ENCODE assay signal across 23 cellular contexts in the genomic region with DNA sequence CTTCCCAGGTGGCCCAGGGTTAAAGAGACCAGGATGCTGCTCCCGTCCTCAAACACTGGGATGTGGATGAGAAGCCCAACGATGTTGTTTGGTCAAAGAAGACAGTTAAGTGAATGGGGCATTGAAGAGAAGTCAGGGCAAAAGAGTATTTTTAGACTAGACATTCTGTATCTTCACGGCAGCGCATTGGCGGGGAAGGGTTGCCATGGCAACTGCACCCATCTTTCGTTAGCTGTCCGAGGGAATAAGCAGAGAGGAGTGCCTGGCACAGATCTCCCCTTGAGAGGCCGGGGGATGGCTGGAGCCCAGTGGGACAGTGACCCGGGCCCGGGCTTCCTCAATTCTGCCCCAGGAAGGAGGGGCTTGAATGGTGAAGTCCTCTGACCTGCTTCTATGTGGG. TPM values are rescaled to one million over a fixed set of nuclear protein-coding genes. Genes with fewer than 3 reads are reported as not detected.
"Had no signal": no experiment of that assay in that cellular context is flagged by ENCODE, and none has a peak within 500 bp of the region (broad histone marks: within the 10 kb centered on the region; RNA-seq: fewer than 3 reads in every experiment).

No MANE protein-coding gene starts in this region.

- H3K36me3 ChIP-seq: ovary, sigmoid colon, upper lobe of right lung had no signal

- H3K27ac ChIP-seq: epithelial cell of prostate, ovary, sigmoid colon, upper lobe of right lung had no signal

- DNase-seq: activated CD4-positive, alpha-beta T cell treated with anti-CD3 and anti-CD28 coated beads, Interleukin-2, amount 10 ng/mL, durations not matched to agents 7 days and 5 days; activated CD8-positive, alpha-beta T cell treated with anti-CD3 and anti-CD28 coated beads, Interleukin-2, amount 10 ng/mL, durations not matched to agents 7 days and 5 days; activated effector memory CD4-positive, alpha-beta T cell treated with Interleukin-2 at 50 U/mL for 16 hours; activated naive CD4-positive, alpha-beta T cell treated with anti-CD3 and anti-CD28 coated beads, Interleukin-2, amount 10 ng/mL, durations not matched to agents 7 days and 5 days; activated naive CD8-positive, alpha-beta T cell treated with anti-CD3 and anti-CD28 coated beads, Interleukin-2, amount 50 U/mL, for 24 hours; activated T-cell treated with anti-CD3 and anti-CD28 coated beads, Interleukin-2, amount 50 U/mL, for 48 hours; aorta; foreskin fibroblast; nephron progenitor cell; ovary; sigmoid colon; stimulated activated CD4-positive, alpha-beta T cell treated with anti-CD3 and anti-CD28 coated beads, Interleukin-4, amount 100 ng/mL, for 24 hours; T1000; upper lobe of right lung had no signal

- H3K4me1 ChIP-seq: upper lobe of right lung had no signal

- H3K27me3 ChIP-seq: ovary, sigmoid colon, upper lobe of right lung had no signal

- H3K4me3 ChIP-seq: lung, ovary, sigmoid colon, upper lobe of right lung had no signal

- H3K9me3 ChIP-seq: ovary, sigmoid colon, upper lobe of right lung had no signal

- ATAC-seq: activated CD4-positive, CD25-positive, alpha-beta regulatory T cell treated with anti-CD3 and anti-CD28 coated beads, Interleukin-2, amount 50 U/mL, for 24 hours; activated CD8-positive, alpha-beta T cell treated with anti-CD3 and anti-CD28 coated beads, Interleukin-2, amount 10 ng/mL, durations not matched to agents 7 days and 5 days; activated naive CD8-positive, alpha-beta T cell treated with anti-CD3 and anti-CD28 coated beads, Interleukin-2, amount 50 U/mL, for 24 hours; stimulated activated memory B cell treated with anti-CD40 and anti-IgM and Interleukin-4, amounts not matched to agents 10 μg/mL and 1 μg/mL and 100 μg/mL, for 72 hours; upper lobe of right lung had no signal

RNA-seq across cellular contexts. Expression of a gene that starts 56.4 kb away (rescaled TPM):
- total RNA-seq: activated CD4-positive, alpha-beta T cell treated with anti-CD3 and anti-CD28 coated beads, Interleukin-2, amount 10 ng/mL, durations not matched to agents 7 days and 5 days; activated CD8-positive, alpha-beta T cell treated with anti-CD3 and anti-CD28 coated beads, Interleukin-2, amount 10 ng/mL, durations not matched to agents 7 days and 5 days; aorta; chondrocyte; dermis microvascular lymphatic vessel endothelial cell; mesothelial cell of epicardium; sigmoid colon; T-helper 1 cell treated with Interleukin-12 subunit alpha and Interleukin-12 subunit beta and Interleukin-4 antibody, amounts not matched to agents 30 ng/mL and 1 ng/mL, for 36 hours; upper lobe of right lung had no signal
- polyA plus RNA-seq: aorta, keratinocyte, ovary had no signal
